Comparison of ENCODE assay signal across 8 cellular contexts in genomic region chr21:42063578-42064521, GRCh38. TPM values are rescaled to one million over a fixed set of nuclear protein-coding genes. Genes with fewer than 3 reads are reported as not detected.
A peak's percentile ranks its signal among the peaks of the same experiment; 100 is the strongest.
DNase-seq lines count a peak whose midpoint lies in the region; ATAC-seq and TF ChIP-seq lines count a peak whose summit lies in the region.

No MANE protein-coding gene starts in this region.

- peak overlapping the region; percentile 97 to 98 for H3K27ac Mint-ChIP-seq in effector memory CD8-positive, alpha-beta T cell

- DNase-seq in HPDE6-E6E7 (ENCODE audit: extremely low spot score), result peak; percentile 77
- peak in 3 of 4 experiments; percentile 33 to 37 (median 33) for DNase-seq in activated CD4-positive, CD25-positive, alpha-beta regulatory T cell (lab: John Stamatoyannopoulos, UW)
- peak; percentile 33 to 42 (median 41) for DNase-seq in effector memory CD8-positive, alpha-beta T cell
- peak; percentile 59 for DNase-seq in stimulated activated CD4-positive, alpha-beta T cell treated with anti-CD3 and anti-CD28 coated beads, Interleukin-4, amount 100 ng/mL, for 24 hours
- no peak for DNase-seq in lower leg skin (ENCODE audit: low spot score in 2 of 2)
- DNase-seq in DMS 273 (lab: John Stamatoyannopoulos, UW; ENCODE audit: unreplicated experiment), result no peak
- DNase-seq in tibial artery, result no peak

- TF ChIP-seq POLR2A in GM15510 (IDR thresholded peaks at IDR 0.05; ENCODE audit: borderline replicate concordance, extremely low read depth, insufficient read length), result peak; percentile 22
- no peak for TF ChIP-seq POLR2A in lower leg skin (IDR thresholded peaks at IDR 0.05)

- H3K4me3 Mint-ChIP-seq in effector memory CD8-positive, alpha-beta T cell, result peak overlapping the region; percentile 87 to 94

- H3K4me3 ChIP-seq in lower leg skin (ENCODE audit: low read depth, poor library complexity, severe bottlenecking) (no peak overlapping the region), tibial artery (no peak overlapping the region)

- no peaks in the 10 kb centered on the region for H3K9me3 Mint-ChIP-seq in effector memory CD8-positive, alpha-beta T cell

- ATAC-seq in effector memory CD8-positive, alpha-beta T cell (replicated peaks), result peak; percentile 22

- intact Hi-C loops in lower leg skin (cut with DNase I; ENCODE audit: low total_unique reads) (no loop called here), tibial artery (cut with DNase I; ENCODE audit: low total_unique reads) (no loop called here)

- TF ChIP-seq CTCF in lower leg skin (IDR thresholded peaks at IDR 0.05), result no peak
- no peak for TF ChIP-seq CTCF in tibial artery (IDR thresholded peaks at IDR 0.05)

- peaks cover 36 to 42% of the 10 kb centered on the region in 2 donors for H3K4me1 Mint-ChIP-seq in effector memory CD8-positive, alpha-beta T cell (ENCODE audit: low read depth in 2 of 2)

- H3K4me1 ChIP-seq in tibial artery, result peaks cover 0 to 12% (median 4%) of the 10 kb centered on the region in 4 donors

- peaks cover 0 to 6% of the 10 kb centered on the region in 2 donors for H3K27me3 Mint-ChIP-seq in effector memory CD8-positive, alpha-beta T cell

- no peak overlapping the region for H3K27ac ChIP-seq in tibial artery

- H3K27me3 ChIP-seq in tibial artery, result peaks cover 0 to 3% of the 10 kb centered on the region in 2 donors

- 39 to 41% methylated on average over 28 of the region's 28 CpGs for WGBS in lower leg skin, 2 donors

- no peaks in the 10 kb centered on the region for H3K36me3 ChIP-seq in tibial artery

- peaks cover 9% of the 10 kb centered on the region for H3K36me3 Mint-ChIP-seq in effector memory CD8-positive, alpha-beta T cell (ENCODE audit: insufficient read depth)

- H3K9me3 ChIP-seq in tibial artery, result no peaks in the 10 kb centered on the region

RNA-seq across cellular contexts. Expression of gene UMODL1, which starts 7.3 kb away (rescaled TPM):
- total RNA-seq in lower leg skin, result under 1 TPM in 1 of 4 donors, not detected in 3; 0.23 TPM

RNA-seq across cellular contexts. Expression of gene ZBTB21, which starts 53.7 kb away (rescaled TPM):
- total RNA-seq in lower leg skin, result 10 to 100 TPM; 18.1 to 31.9 (median 28.2) TPM

Comparison
In these comparisons a context has a peak if more than half of its experiments do, and no peak if none do; other contexts are left out.
1. DNase-seq: peak in HPDE6-E6E7 (single experiment), activated CD4-positive, CD25-positive, alpha-beta regulatory T cell (3 of 4), effector memory CD8-positive, alpha-beta T cell (3 of 3) and stimulated activated CD4-positive, alpha-beta T cell treated with anti-CD3 and anti-CD28 coated beads, Interleukin-4, amount 100 ng/mL, for 24 hours (single experiment); none in lower leg skin (0 of 2), DMS 273 (single experiment) and tibial artery (0 of 2).